Comparison of ENCODE assay signal across 11 cellular contexts in genomic region chr7:37052673-37053072, GRCh38.
DNase-seq lines count a peak whose midpoint lies in the region; ATAC-seq and TF ChIP-seq lines count a peak whose summit lies in the region.
"Had no signal": no experiment of that assay in that cellular context is flagged by ENCODE, and none has a peak within 500 bp of the region (broad histone marks: within the 10 kb centered on the region; RNA-seq: fewer than 3 reads in every experiment).

No MANE protein-coding gene starts in this region.

- intact Hi-C loops in ascending aorta (cut with DNase I): no loop called here

- H3K27me3 Mint-ChIP-seq in activated CD4-positive, alpha-beta memory T cell treated with anti-CD3 and anti-CD28 coated beads, Interleukin-2, amount 10 ng/mL, durations not matched to agents 7 days and 5 days: no peaks in the 10 kb centered on the region
- H3K27me3 Mint-ChIP-seq: dendritic cell treated with granulocyte-macrophage colony-stimulating factor and Interleukin-4, amounts not matched to agents 40 ng/mL and 50 ng/mL, for 4 days; naive thymus-derived CD4-positive, alpha-beta T cell had no signal

- H3K9me2 ChIP-seq in Karpas-422 (replicated peaks; ENCODE audit: insufficient read depth, low read length): no peaks in the 10 kb centered on the region

- TF ChIP-seq CTCF in ascending aorta (IDR thresholded peaks at IDR 0.05): no peak

- 0 out of 2 replicates have a peak, but pooled peaks cover 3% of the 10 kb centered on the region for H3K79me2 ChIP-seq in Karpas-422 (ENCODE audit: low read length)

- H3K4me1 Mint-ChIP-seq in activated CD4-positive, alpha-beta memory T cell treated with anti-CD3 and anti-CD28 coated beads, Interleukin-2, amount 10 ng/mL, durations not matched to agents 7 days and 5 days: no peaks in the 10 kb centered on the region

- H3K27ac ChIP-seq in Karpas-422 (ENCODE audit: low read length): no peak overlapping the region
- no peak overlapping the region for H3K27ac ChIP-seq in ascending aorta
- H3K27ac ChIP-seq: WERI-Rb-1 had no signal

- peaks cover 23% of the 10 kb centered on the region for H3K36me3 Mint-ChIP-seq in activated CD4-positive, alpha-beta memory T cell treated with anti-CD3 and anti-CD28 coated beads, Interleukin-2, amount 10 ng/mL, durations not matched to agents 7 days and 5 days (ENCODE audit: low read depth)

- H3K9ac ChIP-seq in Karpas-422 (ENCODE audit: low read length): no peak overlapping the region

- H3K4me3 ChIP-seq in Karpas-422 (ENCODE audit: low read length) (no peak overlapping the region), ascending aorta (no peak overlapping the region)

- peaks cover 2% of the 10 kb centered on the region for H3K9me3 Mint-ChIP-seq in activated CD4-positive, alpha-beta memory T cell treated with anti-CD3 and anti-CD28 coated beads, Interleukin-2, amount 10 ng/mL, durations not matched to agents 7 days and 5 days
- H3K9me3 Mint-ChIP-seq: dendritic cell treated with granulocyte-macrophage colony-stimulating factor and Interleukin-4, amounts not matched to agents 40 ng/mL and 50 ng/mL, for 4 days had no signal

- H4K20me1 ChIP-seq in Karpas-422 (ENCODE audit: insufficient read depth, low read depth, low read length): no peaks in the 10 kb centered on the region

- H3K9me3 ChIP-seq in Karpas-422 (ENCODE audit: low read length) (no peaks in the 10 kb centered on the region), ascending aorta (no peaks in the 10 kb centered on the region)

- no peak overlapping the region for H2AFZ ChIP-seq in Karpas-422 (ENCODE audit: low read length)

- ATAC-seq in GM18511 (IDR thresholded peaks at IDR 0.05; ENCODE audit: unreplicated experiment) (no peak), HG03025 (IDR thresholded peaks at IDR 0.05; ENCODE audit: low FRiP score, unreplicated experiment) (no peak)
- ATAC-seq: naive thymus-derived CD4-positive, alpha-beta T cell had no signal

- H3K27ac Mint-ChIP-seq in activated CD4-positive, alpha-beta memory T cell treated with anti-CD3 and anti-CD28 coated beads, Interleukin-2, amount 10 ng/mL, durations not matched to agents 7 days and 5 days: no peak overlapping the region
- H3K27ac Mint-ChIP-seq: dendritic cell treated with granulocyte-macrophage colony-stimulating factor and Interleukin-4, amounts not matched to agents 40 ng/mL and 50 ng/mL, for 4 days; naive thymus-derived CD4-positive, alpha-beta T cell had no signal

- H3K4me1 ChIP-seq in Karpas-422 (ENCODE audit: low read length) (no peaks in the 10 kb centered on the region), ascending aorta (no peaks in the 10 kb centered on the region)

- CTCF ChIA-PET in activated CD4-positive, alpha-beta memory T cell treated with anti-CD3 and anti-CD28 coated beads, Interleukin-2, amount 10 ng/mL, durations not matched to agents 7 days and 5 days (lab: Charles Lee): no interaction called here

- peak; percentile 73 for DNase-seq in Daoy (ENCODE audit: low read depth)
- DNase-seq in Karpas-422: peak; percentile 71
- peak; percentile 40 for DNase-seq in activated CD4-positive, alpha-beta memory T cell treated with anti-CD3 and anti-CD28 coated beads, Interleukin-2, amount 10 ng/mL, durations not matched to agents 7 days and 5 days
- DNase-seq in kidney tubule cell (ENCODE audit: low spot score): peak; percentile 25
- no peak for DNase-seq in SKM-1 treated with dmso at 0.1 percent for 144 hours (lab: John Stamatoyannopoulos, UW; ENCODE audit: unreplicated experiment)
- DNase-seq in ascending aorta (ENCODE audit: low spot score in 2 of 2): no peak
- DNase-seq: WERI-Rb-1 had no signal

- no peak overlapping the region for H3K4me2 ChIP-seq in Karpas-422 (ENCODE audit: low read depth, low read length, poor library complexity, severe bottlenecking)

- POLR2A ChIA-PET in activated CD4-positive, alpha-beta memory T cell treated with anti-CD3 and anti-CD28 coated beads, Interleukin-2, amount 10 ng/mL, durations not matched to agents 7 days and 5 days (lab: Charles Lee): no interaction called here

- H3K4me3 Mint-ChIP-seq in activated CD4-positive, alpha-beta memory T cell treated with anti-CD3 and anti-CD28 coated beads, Interleukin-2, amount 10 ng/mL, durations not matched to agents 7 days and 5 days: no peak overlapping the region
- H3K4me3 Mint-ChIP-seq: dendritic cell treated with granulocyte-macrophage colony-stimulating factor and Interleukin-4, amounts not matched to agents 40 ng/mL and 50 ng/mL, for 4 days; naive thymus-derived CD4-positive, alpha-beta T cell had no signal

- no peaks in the 10 kb centered on the region for H3K36me3 ChIP-seq in Karpas-422 (ENCODE audit: insufficient read depth, low read length)
- H3K36me3 ChIP-seq in ascending aorta: no peaks in the 10 kb centered on the region
- H3K36me3 ChIP-seq: WERI-Rb-1 had no signal

- H3K27me3 ChIP-seq in Karpas-422 (ENCODE audit: low read length): no peaks in the 10 kb centered on the region
- no peaks in the 10 kb centered on the region for H3K27me3 ChIP-seq in ascending aorta

Comparison
In these comparisons a context has a peak if more than half of its experiments do, and no peak if none do; other contexts are left out.
1. DNase-seq: peak in Daoy (single experiment), Karpas-422 (single experiment), activated CD4-positive, alpha-beta memory T cell treated with anti-CD3 and anti-CD28 coated beads, Interleukin-2, amount 10 ng/mL, durations not matched to agents 7 days and 5 days (single experiment) and kidney tubule cell (single experiment); none in SKM-1 treated with dmso at 0.1 percent for 144 hours (single experiment) and ascending aorta (0 of 2).